In the genomic region with DNA sequence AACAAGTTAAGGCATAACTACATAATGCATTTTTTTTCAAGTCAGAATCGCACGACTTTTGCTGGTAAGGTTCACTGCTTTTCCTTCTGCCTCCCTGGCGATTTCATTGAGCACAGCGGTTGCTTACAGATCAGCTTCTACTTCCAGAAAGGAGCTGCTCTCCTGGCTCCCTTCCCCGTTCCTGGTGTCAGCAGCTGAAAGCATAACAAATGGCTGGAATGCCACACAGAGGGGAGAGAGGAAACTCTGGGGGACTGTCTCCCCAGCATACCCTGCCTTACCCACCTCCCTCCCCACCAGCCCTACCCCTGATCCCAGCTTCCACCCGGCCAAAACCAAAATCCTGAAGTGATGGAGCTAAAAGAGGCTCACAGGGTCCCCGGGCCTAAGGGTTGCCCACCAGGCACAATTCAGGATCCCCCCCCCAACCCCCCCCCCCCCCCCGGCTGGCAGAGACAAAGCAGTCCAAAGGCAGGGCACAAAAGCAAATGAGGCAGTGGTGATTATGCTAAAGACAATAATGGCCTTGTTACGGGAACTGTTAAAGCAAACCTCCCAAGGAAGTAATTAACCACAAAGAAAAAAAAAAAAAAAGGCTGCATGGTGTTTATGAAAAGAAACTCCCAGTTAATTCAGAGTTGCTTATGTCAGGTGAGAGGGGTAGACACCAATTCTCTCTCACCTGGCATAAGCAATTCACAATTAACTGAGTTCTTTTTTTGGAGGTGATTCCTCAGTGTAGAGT, we compare ENCODE assay signal across 13 cellular contexts.
DNase-seq lines count a peak whose midpoint lies in the region; ATAC-seq and TF ChIP-seq lines count a peak whose summit lies in the region.
"Had no signal": no experiment of that assay in that cellular context is flagged by ENCODE, and none has a peak within 500 bp of the region (broad histone marks: within the 10 kb centered on the region; RNA-seq: fewer than 3 reads in every experiment).

No MANE protein-coding gene starts in this region.

- H3K4me3 ChIP-seq in HUES64 (ENCODE audit: low read length), result peak overlapping the region; percentile 25; the same call in 1 of the 2 replicates
- no peak overlapping the region for H3K4me3 ChIP-seq in lower lobe of right lung
- H3K4me3 ChIP-seq in aorta (ENCODE audit: low read length in 2 of 2), result no peak overlapping the region

- no peak for TF ChIP-seq CTCF in lower lobe of right lung (IDR thresholded peaks at IDR 0.05)

- H3K27ac ChIP-seq in HUES64 (ENCODE audit: low read depth, low read length), result peak overlapping the region; percentile 20; the same call in 1 of the 2 replicates
- H3K27ac ChIP-seq in lower lobe of right lung, result no peak overlapping the region
- H3K27ac ChIP-seq in aorta (ENCODE audit: low read depth in 1 of 2, low read length in 2 of 2), result no peak overlapping the region

- DNase-seq in NCI-H69 (lab: John Stamatoyannopoulos, UW) (peak; percentile 95), iPS DF 4.7 (ENCODE audit: extremely low read depth, low spot score) (peak; percentile 33), sciatic nerve (ENCODE audit: low spot score) (no peak), lower lobe of right lung (no peak), aorta (no peak)
- no peak for DNase-seq in activated naive CD4-positive, alpha-beta T cell treated with anti-CD3 and anti-CD28 coated beads, Interleukin-2, amount 10 ng/mL, durations not matched to agents 7 days and 5 days
- DNase-seq: activated CD4-positive, alpha-beta T cell treated with anti-CD3 and anti-CD28 coated beads, Interleukin-2, amount 50 U/mL, for 4 hours; activated naive CD4-positive, alpha-beta T cell; DND-41; stimulated activated CD4-positive, alpha-beta T cell treated with anti-CD3 and anti-CD28 coated beads, Interleukin-4, amount 100 ng/mL, for 24 hours; stimulated activated naive CD8-positive, alpha-beta T cell treated with anti-CD3 and anti-CD28 coated beads, Interleukin-15, amount 100 ng/mL, for 72 hours had no signal

- intact Hi-C loops in sciatic nerve (cut with DNase I) (no loop called here), lower lobe of right lung (cut with DNase I) (no loop called here), aorta (cut with DNase I) (no loop called here)

- H3K27me3 ChIP-seq in HUES64 (ENCODE audit: insufficient read depth, low read length) (no peaks in the 10 kb centered on the region), lower lobe of right lung (ENCODE audit: low read depth) (peaks cover 3% of the 10 kb centered on the region), aorta (ENCODE audit: control insufficient read depth in 1 of 2, insufficient read depth in 2 of 2, low read length in 1 of 2) (no peaks in the 10 kb centered on the region)

- ATAC-seq in sciatic nerve (peak; percentile 61), lower lobe of right lung (no peak), aorta (ENCODE audit: low FRiP score) (no peak)
- ATAC-seq: stimulated activated naive CD8-positive, alpha-beta T cell treated with anti-CD3 and anti-CD28 coated beads, Interleukin-15, amount 100 ng/mL, for 72 hours had no signal

- H3K36me3 ChIP-seq in HUES64 (ENCODE audit: insufficient read depth, low read length) (no peaks in the 10 kb centered on the region), lower lobe of right lung (no peaks in the 10 kb centered on the region), aorta (ENCODE audit: control insufficient read depth in 1 of 2, insufficient read depth in 2 of 2, low read length in 1 of 2) (no peaks in the 10 kb centered on the region)

- no peaks in the 10 kb centered on the region for H3K36me3 Mint-ChIP-seq in activated naive CD4-positive, alpha-beta T cell treated with anti-CD3 and anti-CD28 coated beads, Interleukin-2, amount 10 ng/mL, durations not matched to agents 7 days and 5 days

- no peak overlapping the region for H3K27ac Mint-ChIP-seq in activated naive CD4-positive, alpha-beta T cell treated with anti-CD3 and anti-CD28 coated beads, Interleukin-2, amount 10 ng/mL, durations not matched to agents 7 days and 5 days
- H3K27ac Mint-ChIP-seq: stimulated activated naive CD8-positive, alpha-beta T cell treated with anti-CD3 and anti-CD28 coated beads, Interleukin-15, amount 100 ng/mL, for 72 hours; T-helper 1 cell treated with Interleukin-12 subunit alpha and Interleukin-12 subunit beta and Interleukin-4 antibody, amounts not matched to agents 30 μg/mL and 1 μg/mL, for 36 hours had no signal

- H3K4me3 Mint-ChIP-seq in activated naive CD4-positive, alpha-beta T cell treated with anti-CD3 and anti-CD28 coated beads, Interleukin-2, amount 10 ng/mL, durations not matched to agents 7 days and 5 days, result no peak overlapping the region
- H3K4me3 Mint-ChIP-seq: stimulated activated naive CD8-positive, alpha-beta T cell treated with anti-CD3 and anti-CD28 coated beads, Interleukin-15, amount 100 ng/mL, for 72 hours; T-helper 1 cell treated with Interleukin-12 subunit alpha and Interleukin-12 subunit beta and Interleukin-4 antibody, amounts not matched to agents 30 μg/mL and 1 μg/mL, for 36 hours had no signal

- peaks cover 30% of the 10 kb centered on the region for H3K4me1 ChIP-seq in HUES64 (ENCODE audit: insufficient read depth, low read length)
- H3K4me1 ChIP-seq in lower lobe of right lung, result no peaks in the 10 kb centered on the region
- peaks cover 0 to 2% of the 10 kb centered on the region in 2 donors for H3K4me1 ChIP-seq in aorta (ENCODE audit: control insufficient read depth in 1 of 2, insufficient read depth in 2 of 2, low read length in 2 of 2)

- H3K27me3 Mint-ChIP-seq in activated naive CD4-positive, alpha-beta T cell treated with anti-CD3 and anti-CD28 coated beads, Interleukin-2, amount 10 ng/mL, durations not matched to agents 7 days and 5 days, result peaks cover 6% of the 10 kb centered on the region

- H3K4me1 Mint-ChIP-seq in activated naive CD4-positive, alpha-beta T cell treated with anti-CD3 and anti-CD28 coated beads, Interleukin-2, amount 10 ng/mL, durations not matched to agents 7 days and 5 days, result peaks cover 5% of the 10 kb centered on the region
- H3K4me1 Mint-ChIP-seq: stimulated activated naive CD8-positive, alpha-beta T cell treated with anti-CD3 and anti-CD28 coated beads, Interleukin-15, amount 100 ng/mL, for 72 hours had no signal

- WGBS in HUES64, result 15% methylated on average over 6 of the region's 9 CpGs
- 14 to 23% methylated on average over 8 to 9 of the region's 9 CpGs for WGBS in aorta, 2 donors

- H3K9ac ChIP-seq in HUES64 (ENCODE audit: low read depth, low read length), result no peak overlapping the region

- H3K9me3 ChIP-seq in HUES64 (ENCODE audit: insufficient read depth, low read depth, low read length) (no peaks in the 10 kb centered on the region), lower lobe of right lung (no peaks in the 10 kb centered on the region), aorta (ENCODE audit: control insufficient read depth, low read length) (no peaks in the 10 kb centered on the region)

- CTCF ChIA-PET in activated naive CD4-positive, alpha-beta T cell treated with anti-CD3 and anti-CD28 coated beads, Interleukin-2, amount 10 ng/mL, durations not matched to agents 7 days and 5 days (lab: Charles Lee), result no interaction called here

- H3K9me3 Mint-ChIP-seq in activated naive CD4-positive, alpha-beta T cell treated with anti-CD3 and anti-CD28 coated beads, Interleukin-2, amount 10 ng/mL, durations not matched to agents 7 days and 5 days, result no peaks in the 10 kb centered on the region
- H3K9me3 Mint-ChIP-seq: stimulated activated naive CD8-positive, alpha-beta T cell treated with anti-CD3 and anti-CD28 coated beads, Interleukin-15, amount 100 ng/mL, for 72 hours; T-helper 1 cell treated with Interleukin-12 subunit alpha and Interleukin-12 subunit beta and Interleukin-4 antibody, amounts not matched to agents 30 μg/mL and 1 μg/mL, for 36 hours had no signal

Comparison
In these comparisons a context has a peak if more than half of its experiments do, and no peak if none do; other contexts are left out.
1. DNase-seq: peak in NCI-H69 (single experiment) and iPS DF 4.7 (single experiment); none in sciatic nerve (single experiment), lower lobe of right lung (single experiment), aorta (0 of 2) and activated naive CD4-positive, alpha-beta T cell treated with anti-CD3 and anti-CD28 coated beads, Interleukin-2, amount 10 ng/mL, durations not matched to agents 7 days and 5 days (single experiment).